Comparison of ENCODE assay signal across 13 cellular contexts in the genomic region with DNA sequence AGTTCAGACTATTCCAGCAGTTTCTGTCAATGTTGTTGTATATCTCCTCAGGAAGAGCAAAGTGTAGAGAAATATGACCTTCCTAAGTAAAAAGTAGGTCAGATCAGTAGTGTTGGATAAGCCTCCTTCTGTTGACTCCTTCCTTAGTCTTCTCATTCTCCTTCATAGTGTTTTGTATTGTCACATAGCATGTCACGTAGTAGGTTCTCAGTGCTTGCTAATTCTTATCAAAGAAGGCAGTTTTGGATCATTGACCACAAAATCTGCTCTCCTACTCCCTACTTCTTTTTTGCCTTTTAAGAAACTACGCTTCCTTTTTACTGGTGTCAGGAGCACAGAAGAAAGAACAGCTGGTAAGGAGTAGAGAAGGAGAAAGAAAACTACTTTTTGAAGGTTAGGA. TPM values are rescaled to one million over a fixed set of nuclear protein-coding genes. Genes with fewer than 3 reads are reported as not detected.
DNase-seq lines count a peak whose midpoint lies in the region; ATAC-seq and TF ChIP-seq lines count a peak whose summit lies in the region.
"Had no signal": no experiment of that assay in that cellular context is flagged by ENCODE, and none has a peak within 500 bp of the region (broad histone marks: within the 10 kb centered on the region; RNA-seq: fewer than 3 reads in every experiment).

No MANE protein-coding gene starts in this region.

- no peak for TF ChIP-seq POLR2A in NB4 (IDR thresholded peaks at IDR 0.05; ENCODE audit: extremely low read depth, insufficient read length)
- TF ChIP-seq POLR2A in erythroblast (IDR thresholded peaks at IDR 0.05; ENCODE audit: low read length), result no peak

- 97 to 100% methylated on average over 2 of the region's 2 CpGs for WGBS in GM23248 (ENCODE audit: low coverage in 1 of 2, low lambda C conversion rate in 2 of 2, missing lambda C conversion rate in 2 of 2), 2 experiments

- peak overlapping the region; percentile 24 for H3K4me3 Mint-ChIP-seq in neural crest cell

- H3K9ac ChIP-seq in GM23248, result no peak overlapping the region

- ATAC-seq in GM21367 (IDR thresholded peaks at IDR 0.05; ENCODE audit: unreplicated experiment), result no peak

- no peaks in the 10 kb centered on the region for H4K20me1 ChIP-seq in GM23248 (ENCODE audit: insufficient read depth)

- in situ Hi-C loops in GM23248 (cut with MboI) (no loop called here), GM13977 (cut with MboI; ENCODE audit: low pct_unique_long_range_greater_than_20kb, low sequenced_read_pairs, unreplicated experiment) (no loop called here)

- H3K79me2 ChIP-seq in GM23248 (ENCODE audit: insufficient read depth), result peaks cover 35% of the 10 kb centered on the region

- no peaks in the 10 kb centered on the region for H3K27me3 ChIP-seq in GM23248 (replicated peaks; ENCODE audit: insufficient read depth)
- H3K27me3 ChIP-seq: adrenal gland had no signal

- H3K27me3 Mint-ChIP-seq in neural crest cell (ENCODE audit: low read depth), result peaks cover 35% of the 10 kb centered on the region

- peak overlapping the region; percentile 90; the same call in 1 of the 2 replicates for H2AFZ ChIP-seq in GM23248

- no peak overlapping the region for H3K4me2 ChIP-seq in GM23248 (ENCODE audit: unreplicated experiment)

- no peak overlapping the region for H3K27ac Mint-ChIP-seq in neural crest cell (ENCODE audit: unreplicated experiment)

- H3K27ac ChIP-seq in GM23248, result no peak overlapping the region

- DNase-seq in GM23248 (no peak), NB4 (ENCODE audit: low read depth) (peak; percentile 22), erythroblast (lab: John Stamatoyannopoulos, UW) (peak; percentile 21 to 38), neural crest cell (ENCODE audit: low read depth, low spot score) (no peak), AML-193 (lab: John Stamatoyannopoulos, UW) (no peak), GM10266 (ENCODE audit: extremely low spot score) (no peak), GM13977 (ENCODE audit: low spot score) (no peak)
- DNase-seq: activated CD8-positive, alpha-beta memory T cell treated with anti-CD3 and anti-CD28 coated beads, Interleukin-2, amount 50 U/mL, for 48 hours; DMS79 treated with DMSO at 0.1 percent for 48 hours; kidney glomerular epithelial cell; NCI-H1105 had no signal

- no peaks in the 10 kb centered on the region for H3K9me2 ChIP-seq in GM23248 (ENCODE audit: insufficient read depth)

- peaks cover 17% of the 10 kb centered on the region for H3K4me1 Mint-ChIP-seq in neural crest cell

- H3K4me1 ChIP-seq in GM23248 (ENCODE audit: insufficient read depth), result peaks cover 13% of the 10 kb centered on the region; the same call in 1 of the 2 replicates

- peaks cover 20% of the 10 kb centered on the region for H3F3A ChIP-seq in GM23248 (ENCODE audit: insufficient read depth)

- no peaks in the 10 kb centered on the region for H3K36me3 ChIP-seq in GM23248 (ENCODE audit: low read depth)
- H3K36me3 ChIP-seq: adrenal gland had no signal

- H3K4me3 ChIP-seq in GM23248, result no peak overlapping the region
- no peak overlapping the region for H3K4me3 ChIP-seq in NB4 (ENCODE audit: low read depth, low read length)

- peaks cover 4% of the 10 kb centered on the region for H3K9me3 Mint-ChIP-seq in neural crest cell

- H3K36me3 Mint-ChIP-seq in neural crest cell (ENCODE audit: low read depth), result peaks cover 2% of the 10 kb centered on the region

- H3K9me3 ChIP-seq in GM23248 (ENCODE audit: low read depth), result no peaks in the 10 kb centered on the region
- H3K9me3 ChIP-seq: adrenal gland had no signal

- no peak for TF ChIP-seq CTCF in NB4 (IDR thresholded peaks at IDR 0.05; ENCODE audit: low read depth, low read length)
- no peak for TF ChIP-seq CTCF in neural crest cell (conservative IDR thresholded peaks at IDR 0.05)
- no peak for TF ChIP-seq CTCF in GM10266 (IDR thresholded peaks at IDR 0.05; ENCODE audit: control insufficient read depth, insufficient read depth, low read depth, missing control alignments)
- TF ChIP-seq CTCF in GM13977 (IDR thresholded peaks at IDR 0.05; ENCODE audit: extremely low read depth, insufficient read depth, missing control alignments), result no peak

RNA-seq across cellular contexts. Expression of gene MGA, which starts 1.0 kb away (rescaled TPM):
- 14.8 and 28.2 TPM in 2 replicates for total RNA-seq in GM23248 (2014; rRNA removed; shearing (Covaris generic))
- polyA plus RNA-seq in GM23248 (2016; fragmentation: Nextera tagmentation; extraction: Ambion mirVana), result 11.8 and 13.2 TPM in 2 replicates
- total RNA-seq in neural crest cell, result 50.5 and 52.3 TPM in 2 replicates

Comparison
In these comparisons a context has a peak if more than half of its experiments do, and no peak if none do; other contexts are left out.
1. DNase-seq: peak in NB4 (single experiment) and erythroblast (2 of 2); none in GM23248 (single experiment), neural crest cell (single experiment), AML-193 (0 of 2), GM10266 (single experiment) and GM13977 (single experiment).